In genomic region chr17:15108992-15109391, GRCh38 we compare ENCODE assay signal across 32 cellular contexts.
"Had no signal": no experiment of that assay in that cellular context is flagged by ENCODE, and none has a peak within 500 bp of the region (broad histone marks: within the 10 kb centered on the region; RNA-seq: fewer than 3 reads in every experiment).

No MANE protein-coding gene starts in this region.

- H3K27me3 Mint-ChIP-seq: activated B cell treated with CpG ODN at 0.5 μM for 24 hours; activated naive CD4-positive, alpha-beta T cell treated with anti-CD3 and anti-CD28 coated beads, Interleukin-2, amount 50 U/mL, for 24 hours; activated naive CD8-positive, alpha-beta T cell treated with anti-CD3 and anti-CD28 coated beads, Interleukin-2, amount 50 U/mL, for 24 hours had no signal

- ATAC-seq: activated CD4-positive, CD25-positive, alpha-beta regulatory T cell treated with anti-CD3 and anti-CD28 coated beads, Interleukin-2, amount 50 U/mL, for 24 hours; activated CD8-positive, alpha-beta T cell treated with anti-CD3 and anti-CD28 coated beads for 36 hours; activated naive CD8-positive, alpha-beta T cell treated with anti-CD3 and anti-CD28 coated beads, Interleukin-2, amount 50 U/mL, for 24 hours; activated T-cell treated with anti-CD3 and anti-CD28 coated beads, Interleukin-2, amount 50 U/mL, for 4 hours; activated T-helper 17 cell treated with anti-CD3 and anti-CD28 coated beads, Interleukin-2, amount 50 U/mL, for 72 hours; body of pancreas; foreskin keratinocyte; gastrocnemius medialis; T-cell had no signal

- H3K4me3 ChIP-seq: adrenal gland, body of pancreas, esophagus muscularis mucosa, gastrocnemius medialis, heart left ventricle had no signal

- H3K36me3 ChIP-seq: adrenal gland, esophagus muscularis mucosa, gastrocnemius medialis, heart left ventricle, WERI-Rb-1 had no signal

- H3K27me3 ChIP-seq: adrenal gland, body of pancreas, foreskin keratinocyte, gastrocnemius medialis, heart left ventricle had no signal

- H3K4me1 ChIP-seq: adrenal gland, gastrocnemius medialis had no signal

- FAIRE-seq: colon had no signal

- H3K27ac Mint-ChIP-seq: activated B cell treated with CpG ODN at 0.5 μM for 24 hours; activated CD8-positive, alpha-beta T cell treated with anti-CD3 and anti-CD28 coated beads for 36 hours; activated naive CD4-positive, alpha-beta T cell treated with anti-CD3 and anti-CD28 coated beads for 36 hours; activated naive CD4-positive, alpha-beta T cell treated with anti-CD3 and anti-CD28 coated beads, Interleukin-2, amount 50 U/mL, for 24 hours; activated naive CD8-positive, alpha-beta T cell treated with anti-CD3 and anti-CD28 coated beads for 36 hours; activated naive CD8-positive, alpha-beta T cell treated with anti-CD3 and anti-CD28 coated beads, Interleukin-2, amount 50 U/mL, for 24 hours; activated T-helper 17 cell treated with anti-CD3 and anti-CD28 coated beads, Interleukin-2, amount 50 U/mL, for 72 hours; T-cell; T-helper 1 cell treated with Interleukin-12 subunit alpha and Interleukin-12 subunit beta and Interleukin-4 antibody, amounts not matched to agents 30 μg/mL and 1 μg/mL, for 36 hours; T-helper 2 cell treated with Interferon-gamma antibody and Interleukin-4, amounts not matched to agents 5 μg/mL and 100 μg/mL, for 36 hours had no signal

- H3K9me3 Mint-ChIP-seq: activated B cell treated with CpG ODN at 0.5 μM for 24 hours; activated CD8-positive, alpha-beta T cell treated with anti-CD3 and anti-CD28 coated beads for 36 hours; activated naive CD4-positive, alpha-beta T cell treated with anti-CD3 and anti-CD28 coated beads for 36 hours; activated naive CD4-positive, alpha-beta T cell treated with anti-CD3 and anti-CD28 coated beads, Interleukin-2, amount 50 U/mL, for 24 hours; activated naive CD8-positive, alpha-beta T cell treated with anti-CD3 and anti-CD28 coated beads for 36 hours; activated naive CD8-positive, alpha-beta T cell treated with anti-CD3 and anti-CD28 coated beads, Interleukin-2, amount 50 U/mL, for 24 hours; activated T-cell treated with anti-CD3 and anti-CD28 coated beads, Interleukin-2, amount 50 U/mL, for 4 hours; activated T-helper 17 cell treated with anti-CD3 and anti-CD28 coated beads, Interleukin-2, amount 50 U/mL, for 72 hours; T-cell; T-helper 1 cell treated with Interleukin-12 subunit alpha and Interleukin-12 subunit beta and Interleukin-4 antibody, amounts not matched to agents 30 μg/mL and 1 μg/mL, for 36 hours; T-helper 2 cell treated with Interferon-gamma antibody and Interleukin-4, amounts not matched to agents 5 μg/mL and 100 μg/mL, for 36 hours had no signal

- H3K36me3 Mint-ChIP-seq: activated naive CD4-positive, alpha-beta T cell treated with anti-CD3 and anti-CD28 coated beads, Interleukin-2, amount 50 U/mL, for 24 hours; activated naive CD8-positive, alpha-beta T cell treated with anti-CD3 and anti-CD28 coated beads for 36 hours; T-cell had no signal

- DNase-seq: activated B cell treated with CpG ODN at 0.5 μM for 24 hours; activated CD4-positive, alpha-beta T cell treated with anti-CD3 and anti-CD28 coated beads for 48 hours; activated CD4-positive, alpha-beta T cell treated with anti-CD3 and anti-CD28 coated beads, Interleukin-2, amount 50 U/mL, for 1 hour; activated CD4-positive, alpha-beta T cell treated with anti-CD3 and anti-CD28 coated beads, Interleukin-2, amount 50 U/mL, for 48 hours; activated CD8-positive, alpha-beta memory T cell treated with anti-CD3 and anti-CD28 coated beads for 24 hours; activated CD8-positive, alpha-beta T cell treated with anti-CD3 and anti-CD28 coated beads for 36 hours; activated effector memory CD4-positive, alpha-beta T cell treated with Interleukin-2 at 50 U/mL for 16 hours; activated naive CD4-positive, alpha-beta T cell treated with anti-CD3 and anti-CD28 coated beads for 36 hours; activated naive CD8-positive, alpha-beta T cell treated with anti-CD3 and anti-CD28 coated beads for 36 hours; activated naive CD8-positive, alpha-beta T cell treated with anti-CD3 and anti-CD28 coated beads, Interleukin-2, amount 50 U/mL, for 24 hours; activated T-cell treated with anti-CD3 and anti-CD28 coated beads, Interleukin-2, amount 50 U/mL, for 4 hours; adrenal gland; amygdala; aorta; body of pancreas; caudate nucleus; effector memory CD4-positive, alpha-beta T cell; erythroblast; foreskin keratinocyte; gastrocnemius medialis; glutamatergic neuron; heart left ventricle; T-cell; T1000 had no signal

- H3K9me3 ChIP-seq: adrenal gland, body of pancreas, esophagus muscularis mucosa, gastrocnemius medialis, heart left ventricle had no signal

- H3K4me3 Mint-ChIP-seq: activated B cell treated with CpG ODN at 0.5 μM for 24 hours; activated CD8-positive, alpha-beta T cell treated with anti-CD3 and anti-CD28 coated beads for 36 hours; activated naive CD4-positive, alpha-beta T cell treated with anti-CD3 and anti-CD28 coated beads for 36 hours; activated naive CD4-positive, alpha-beta T cell treated with anti-CD3 and anti-CD28 coated beads, Interleukin-2, amount 50 U/mL, for 24 hours; activated naive CD8-positive, alpha-beta T cell treated with anti-CD3 and anti-CD28 coated beads for 36 hours; activated naive CD8-positive, alpha-beta T cell treated with anti-CD3 and anti-CD28 coated beads, Interleukin-2, amount 50 U/mL, for 24 hours; activated T-cell treated with anti-CD3 and anti-CD28 coated beads, Interleukin-2, amount 50 U/mL, for 4 hours; activated T-helper 17 cell treated with anti-CD3 and anti-CD28 coated beads, Interleukin-2, amount 50 U/mL, for 72 hours; T-cell; T-helper 1 cell treated with Interleukin-12 subunit alpha and Interleukin-12 subunit beta and Interleukin-4 antibody, amounts not matched to agents 30 μg/mL and 1 μg/mL, for 36 hours; T-helper 2 cell treated with Interferon-gamma antibody and Interleukin-4, amounts not matched to agents 5 μg/mL and 100 μg/mL, for 36 hours had no signal

- H3K27ac ChIP-seq: adrenal gland, body of pancreas, esophagus muscularis mucosa, foreskin keratinocyte, gastrocnemius medialis, WERI-Rb-1 had no signal

- H3K4me1 Mint-ChIP-seq: activated B cell treated with CpG ODN at 0.5 μM for 24 hours; activated naive CD4-positive, alpha-beta T cell treated with anti-CD3 and anti-CD28 coated beads, Interleukin-2, amount 50 U/mL, for 24 hours; activated naive CD8-positive, alpha-beta T cell treated with anti-CD3 and anti-CD28 coated beads, Interleukin-2, amount 50 U/mL, for 24 hours; activated T-helper 17 cell treated with anti-CD3 and anti-CD28 coated beads, Interleukin-2, amount 50 U/mL, for 72 hours; T-cell had no signal
